32 cellular contexts compared by ENCODE assay signal in genomic region chr14:35844494-35844893, GRCh38.
"Had no signal": no experiment of that assay in that cellular context is flagged by ENCODE, and none has a peak within 500 bp of the region (broad histone marks: within the 10 kb centered on the region; RNA-seq: fewer than 3 reads in every experiment).

No MANE protein-coding gene starts in this region.

- H3K27me3 Mint-ChIP-seq: naive thymus-derived CD8-positive, alpha-beta T cell; natural killer cell treated with Interleukin-12 subunit alpha and Interleukin-12 subunit beta and Interleukin-15 and Interleukin-18, amount 100 ng/mL, for 72 hours; progenitor cell of endocrine pancreas; stimulated activated memory B cell treated with anti-CD40 and anti-IgM and Interleukin-4, amounts not matched to agents 10 μg/mL and 1 μg/mL and 100 μg/mL, for 72 hours; stimulated activated naive CD8-positive, alpha-beta T cell treated with anti-CD3 and anti-CD28 coated beads, Interleukin-15, amount 100 ng/mL, for 72 hours; type B pancreatic cell had no signal

- H3K27ac ChIP-seq: ovary, parathyroid adenoma, psoas muscle, skin epidermis, spleen, suprapubic skin, testis, tibial artery, transverse colon, upper lobe of right lung, uterus had no signal

- H3K27ac Mint-ChIP-seq: naive thymus-derived CD8-positive, alpha-beta T cell; natural killer cell treated with Interleukin-12 subunit alpha and Interleukin-12 subunit beta and Interleukin-15 and Interleukin-18, amount 100 ng/mL, for 72 hours; progenitor cell of endocrine pancreas; stimulated activated memory B cell treated with anti-CD40 and anti-IgM and Interleukin-4, amounts not matched to agents 10 μg/mL and 1 μg/mL and 100 μg/mL, for 72 hours; type B pancreatic cell had no signal

- H3K4me3 ChIP-seq: ovary, psoas muscle, skin epidermis, smooth muscle cell, spleen, suprapubic skin, testis, tibial artery, transverse colon, upper lobe of right lung, uterus had no signal

- H3K27me3 ChIP-seq: ovary, spleen, suprapubic skin, testis, tibial artery, transverse colon, upper lobe of right lung, uterus had no signal

- ATAC-seq: naive thymus-derived CD8-positive, alpha-beta T cell; natural killer cell treated with Interleukin-12 subunit alpha and Interleukin-12 subunit beta and Interleukin-15 and Interleukin-18, amount 100 ng/mL, for 72 hours; psoas muscle; right cardiac atrium; sciatic nerve; stimulated activated memory B cell treated with anti-CD40 and anti-IgM and Interleukin-4, amounts not matched to agents 10 μg/mL and 1 μg/mL and 100 μg/mL, for 72 hours; stimulated activated naive CD8-positive, alpha-beta T cell treated with anti-CD3 and anti-CD28 coated beads, Interleukin-15, amount 100 ng/mL, for 72 hours; stimulated activated naive CD8-positive, alpha-beta T cell treated with anti-CD3 and anti-CD28 coated beads, Interleukin-15, Interleukin-2, amounts not matched to agents 100 U/mL and 50 U/mL, for 24 hours; upper lobe of right lung had no signal

- H2AFZ ChIP-seq: parathyroid adenoma had no signal

- H3K9me3 ChIP-seq: ovary, testis, uterus had no signal

- DNase-seq: naive thymus-derived CD8-positive, alpha-beta T cell; nephron progenitor cell; occipital lobe; ovary; posterior cingulate gyrus; psoas muscle; right cardiac atrium; spleen; stimulated activated CD4-positive, alpha-beta T cell treated with anti-CD3 and anti-CD28 coated beads, Interleukin-12 subunit alpha, Interleukin-12 subunit beta, amount 100 ng/mL, for 4 hours; stimulated activated CD4-positive, alpha-beta T cell treated with anti-CD3 and anti-CD28 coated beads, Interleukin-1b, Interleukin-23, amount 100 ng/mL, for 48 hours; stimulated activated CD4-positive, alpha-beta T cell treated with anti-CD3 and anti-CD28 coated beads, Interleukin-4, amount 100 ng/mL, for 1 hour; stimulated activated CD4-positive, alpha-beta T cell treated with anti-CD3 and anti-CD28 coated beads, Interleukin-4, amount 100 ng/mL, for 4 hours; stimulated activated CD8-positive, alpha-beta memory T cell treated with anti-CD3 and anti-CD28 coated beads, Interleukin-4, amount 100 ng/mL, for 48 hours; stimulated activated naive CD4-positive, alpha-beta T cell; stimulated activated naive CD8-positive, alpha-beta T cell treated with anti-CD3 and anti-CD28 coated beads, Interleukin-15, amount 100 ng/mL, for 72 hours; stimulated activated naive CD8-positive, alpha-beta T cell treated with anti-CD3 and anti-CD28 coated beads, Interleukin-15, Interleukin-2, amounts not matched to agents 100 U/mL and 50 U/mL, for 24 hours; substantia nigra; testis; tibial artery; transverse colon; upper lobe of right lung; uterus had no signal

- H3K36me3 ChIP-seq: ovary, uterus had no signal

- H3K4me3 Mint-ChIP-seq: naive thymus-derived CD8-positive, alpha-beta T cell; natural killer cell treated with Interleukin-12 subunit alpha and Interleukin-12 subunit beta and Interleukin-15 and Interleukin-18, amount 100 ng/mL, for 72 hours; nephron progenitor cell; neural crest cell; stimulated activated memory B cell treated with anti-CD40 and anti-IgM and Interleukin-4, amounts not matched to agents 10 μg/mL and 1 μg/mL and 100 μg/mL, for 72 hours; stimulated activated naive CD8-positive, alpha-beta T cell treated with anti-CD3 and anti-CD28 coated beads, Interleukin-15, amount 100 ng/mL, for 72 hours; type B pancreatic cell had no signal

- H3K4me1 Mint-ChIP-seq: nephron progenitor cell; neural crest cell; stimulated activated memory B cell treated with anti-CD40 and anti-IgM and Interleukin-4, amounts not matched to agents 10 μg/mL and 1 μg/mL and 100 μg/mL, for 72 hours; stimulated activated naive CD8-positive, alpha-beta T cell treated with anti-CD3 and anti-CD28 coated beads, Interleukin-15, amount 100 ng/mL, for 72 hours had no signal

- H3K4me2 ChIP-seq: smooth muscle cell had no signal

- H3K9ac ChIP-seq: parathyroid adenoma had no signal

- H3K4me1 ChIP-seq: parathyroid adenoma, psoas muscle, spleen, suprapubic skin, testis, tibial artery, transverse colon, upper lobe of right lung, uterus had no signal
